In genomic region chr17:45984368-45984767, GRCh38 we compare ENCODE assay signal across 31 cellular contexts. TPM values are rescaled to one million over a fixed set of nuclear protein-coding genes. Genes with fewer than 3 reads are reported as not detected.
"Had no signal": no experiment of that assay in that cellular context is flagged by ENCODE, and none has a peak within 500 bp of the region (broad histone marks: within the 10 kb centered on the region; RNA-seq: fewer than 3 reads in every experiment).

No MANE protein-coding gene starts in this region.

- H3K4me3 ChIP-seq: gastroesophageal sphincter, heart right ventricle, lower lobe of right lung, prostate gland, right atrium auricular region, sigmoid colon, testis, tibial nerve, upper lobe of right lung, uterus had no signal

- ATAC-seq: esophagus mucosa; gastroesophageal sphincter; heart right ventricle; left ventricle myocardium superior; natural killer cell; stimulated activated memory B cell treated with anti-CD40 and anti-IgM and Interleukin-4, amounts not matched to agents 10 μg/mL and 1 μg/mL and 100 μg/mL, for 72 hours; stimulated activated naive CD8-positive, alpha-beta T cell treated with anti-CD3 and anti-CD28 coated beads, Interleukin-15, Interleukin-2, amounts not matched to agents 100 U/mL and 50 U/mL, for 24 hours; upper lobe of right lung had no signal

- H3K4me1 ChIP-seq: gastroesophageal sphincter, heart right ventricle, lower lobe of right lung, prostate gland, right atrium auricular region, sigmoid colon, testis, tibial nerve, upper lobe of right lung, uterus had no signal

- H2AFZ ChIP-seq: parathyroid adenoma had no signal

- H3K79me2 ChIP-seq: parathyroid adenoma had no signal

- H3K27me3 ChIP-seq: gastroesophageal sphincter, heart right ventricle, neutrophil, right atrium auricular region, sigmoid colon, testis, tibial nerve, upper lobe of right lung, uterus had no signal

- H3K9me3 ChIP-seq: gastroesophageal sphincter, heart right ventricle, lower lobe of right lung, neutrophil, prostate gland, right atrium auricular region, sigmoid colon, testis, tibial nerve, upper lobe of right lung, uterus had no signal

- DNase-seq: cerebellar nuclear complex; effector CD8-positive, alpha-beta T cell; endodermal cell; foreskin fibroblast; glutamatergic neuron; heart right ventricle; hippocampal formation; islet precursor cell; left ventricle myocardium superior; lower lobe of right lung; natural killer cell; sigmoid colon; stimulated activated CD4-positive, alpha-beta T cell treated with anti-CD3 and anti-CD28 coated beads, Interleukin-4, amount 100 ng/mL, for 4 hours; stimulated activated naive CD8-positive, alpha-beta T cell treated with anti-CD3 and anti-CD28 coated beads, Interleukin-15, Interleukin-2, amounts not matched to agents 100 U/mL and 50 U/mL, for 24 hours; testis; upper lobe of right lung; uterus had no signal

- H3K27ac ChIP-seq: epithelial cell of prostate, gastroesophageal sphincter, heart right ventricle, lower lobe of right lung, neutrophil, parathyroid adenoma, prostate gland, right atrium auricular region, sigmoid colon, testis, tibial nerve, upper lobe of right lung, uterus had no signal

- H3K9ac ChIP-seq: parathyroid adenoma had no signal

- H3K36me3 ChIP-seq: heart right ventricle, lower lobe of right lung, neutrophil, prostate gland, right atrium auricular region, upper lobe of right lung, uterus had no signal

- FAIRE-seq: colon had no signal

RNA-seq across cellular contexts. Expression of gene STH, which starts 14.7 kb away (rescaled TPM):
- total RNA-seq: endodermal cell, esophagus mucosa, gastroesophageal sphincter, heart right ventricle, left ventricle myocardium superior, lower lobe of right lung, mononuclear cell, natural killer cell, omental fat pad, prostate gland, right atrium auricular region, sigmoid colon, skeletal muscle tissue, tibial nerve, upper lobe of right lung, uterus had no signal
- polyA plus RNA-seq: heart right ventricle, neural cell, sigmoid colon had no signal
